Comparison of ENCODE assay signal across 8 cellular contexts in genomic region chr7:112939589-112940313, GRCh38.
DNase-seq lines count a peak whose midpoint lies in the region; ATAC-seq lines count a peak whose summit lies in the region.

No MANE protein-coding gene starts in this region.

- no peaks in the 10 kb centered on the region for H3K9me3 ChIP-seq in effector memory CD4-positive, alpha-beta T cell (ENCODE audit: control insufficient read depth, low read length)

- H3K36me3 ChIP-seq in effector memory CD4-positive, alpha-beta T cell (ENCODE audit: control insufficient read depth, insufficient read depth, low read length) = no peaks in the 10 kb centered on the region

- no peaks in the 10 kb centered on the region for H3K27me3 ChIP-seq in effector memory CD4-positive, alpha-beta T cell (replicated peaks; ENCODE audit: control insufficient read depth, insufficient read depth, low read length, poor library complexity, severe bottlenecking)

- peak overlapping the region; percentile 64 for H3K27ac ChIP-seq in effector memory CD4-positive, alpha-beta T cell (ENCODE audit: insufficient read depth, low read length, poor library complexity, severe bottlenecking)

- peak; percentile 100 for DNase-seq in COLO829 (ENCODE audit: low spot score)
- DNase-seq in HT-29 (ENCODE audit: low spot score) = peak; percentile 100
- DNase-seq in NK-92 treated with Interleukin-12 subunit alpha and Interleukin-12 subunit beta, amount 100 ng/mL, for 24 hours (lab: John Stamatoyannopoulos, UW) = peak; percentile 100
- peak; percentile 98 to 99 for DNase-seq in activated CD8-positive, alpha-beta memory T cell treated with anti-CD3 and anti-CD28 coated beads for 4 hours (ENCODE audit: low read depth in 2 of 2)
- DNase-seq in effector memory CD4-positive, alpha-beta T cell = peak; percentile 98 to 99 (median 99)
- peak; percentile 98 to 99 for DNase-seq in lung microvascular endothelial cell (ENCODE audit: low read depth in 2 of 2)
- DNase-seq in stimulated activated CD4-positive, alpha-beta T cell treated with anti-CD3 and anti-CD28 coated beads, TNF-alpha, amount 100 ng/mL, for 4 hours (ENCODE audit: low read depth in 3 of 3) = peak; percentile 98 to 99 (median 98)

- peak overlapping the region; percentile 91 for H3K4me3 ChIP-seq in effector memory CD4-positive, alpha-beta T cell (ENCODE audit: insufficient read depth, low read depth, low read length, poor library complexity, severe bottlenecking)

- peak; percentile 97 for ATAC-seq in GM21360 (IDR thresholded peaks at IDR 0.05; ENCODE audit: unreplicated experiment)

- peaks cover 18% of the 10 kb centered on the region for H3K4me1 ChIP-seq in effector memory CD4-positive, alpha-beta T cell (ENCODE audit: control insufficient read depth, insufficient read depth, low read length, poor library complexity, severe bottlenecking)

Comparison
In these comparisons a context has a peak if more than half of its experiments do, and no peak if none do; other contexts are left out.
1. Peak in every context shown above with its lines: DNase-seq, ATAC-seq, H3K4me3 ChIP-seq and H3K27ac ChIP-seq.